ENCODE assay signal across 1 cellular context in genomic region chr17:16297367-16298139, GRCh38.
TF ChIP-seq lines count a peak whose summit lies in the region.

No MANE protein-coding gene starts in this region.

TF ChIP-seq in HepG2, 621 proteins besides CTCF, POLR2A, EP300 and RAD21 (continued from another document and continues in another):
- TF ChIP-seq, protein P1, sequence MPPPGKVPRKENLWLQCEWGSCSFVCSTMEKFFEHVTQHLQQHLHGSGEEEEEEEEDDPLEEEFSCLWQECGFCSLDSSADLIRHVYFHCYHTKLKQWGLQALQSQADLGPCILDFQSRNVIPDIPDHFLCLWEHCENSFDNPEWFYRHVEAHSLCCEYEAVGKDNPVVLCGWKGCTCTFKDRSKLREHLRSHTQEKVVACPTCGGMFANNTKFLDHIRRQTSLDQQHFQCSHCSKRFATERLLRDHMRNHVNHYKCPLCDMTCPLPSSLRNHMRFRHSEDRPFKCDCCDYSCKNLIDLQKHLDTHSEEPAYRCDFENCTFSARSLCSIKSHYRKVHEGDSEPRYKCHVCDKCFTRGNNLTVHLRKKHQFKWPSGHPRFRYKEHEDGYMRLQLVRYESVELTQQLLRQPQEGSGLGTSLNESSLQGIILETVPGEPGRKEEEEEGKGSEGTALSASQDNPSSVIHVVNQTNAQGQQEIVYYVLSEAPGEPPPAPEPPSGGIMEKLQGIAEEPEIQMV (CRISPR knock-in tag; IDR thresholded peaks at IDR 0.05; ENCODE audit: low read depth): no peak; the same call in 1 of the 2 replicates
- TF ChIP-seq RFX3 (CRISPR knock-in tag; IDR thresholded peaks at IDR 0.05) (no peak), NFIC (IDR thresholded peaks at IDR 0.05; ENCODE audit: low read length) (0 out of 2 replicates have a peak, but pooled peaks have one; percentile 34), NFKB2 (CRISPR knock-in tag; IDR thresholded peaks at IDR 0.05; ENCODE audit: borderline replicate concordance) (peak; percentile 46; the same call in 1 of the 2 replicates), MYC (CRISPR knock-in tag; IDR thresholded peaks at IDR 0.05; ENCODE audit: borderline replicate concordance) (peak; percentile 96), ZFP82 (CRISPR knock-in tag; IDR thresholded peaks at IDR 0.05; ENCODE audit: borderline replicate concordance) (no peak), SMAD3 (CRISPR knock-in tag; IDR thresholded peaks at IDR 0.05) (no peak), NRL (CRISPR knock-in tag; IDR thresholded peaks at IDR 0.05; ENCODE audit: borderline replicate concordance) (no peak), NCOA5 (CRISPR knock-in tag; IDR thresholded peaks at IDR 0.05) (no peak), ZNF362 (CRISPR knock-in tag; IDR thresholded peaks at IDR 0.05; ENCODE audit: borderline replicate concordance) (no peak), MIER3 (CRISPR knock-in tag; IDR thresholded peaks at IDR 0.05; ENCODE audit: borderline replicate concordance) (no peak), RELA (CRISPR knock-in tag; IDR thresholded peaks at IDR 0.05) (no peak), SIX1 (CRISPR knock-in tag; IDR thresholded peaks at IDR 0.05; ENCODE audit: borderline replicate concordance) (no peak), TCF7L2 (IDR thresholded peaks at IDR 0.05; ENCODE audit: low read depth, low read length) (no peak), ZNF230 (CRISPR knock-in tag; IDR thresholded peaks at IDR 0.05) (no peak; the same call in 1 of the 2 replicates), HCFC1 (IDR thresholded peaks at IDR 0.05; ENCODE audit: low read depth, low read length) (no peak), ZNF513 (CRISPR knock-in tag; conservative IDR thresholded peaks at IDR 0.05) (no peak), KDM2A (CRISPR knock-in tag; IDR thresholded peaks at IDR 0.05; ENCODE audit: borderline replicate concordance, low read depth) (peak; percentile 20; the same call in 1 of the 2 replicates), PPARG (CRISPR knock-in tag; conservative IDR thresholded peaks at IDR 0.05) (0 out of 2 replicates have a peak, but pooled peaks have one; percentile 42), BCL6 (CRISPR knock-in tag; IDR thresholded peaks at IDR 0.05) (peak; percentile 73), DMAP1 (CRISPR knock-in tag; IDR thresholded peaks at IDR 0.05) (peak; percentile 83), AKNA (CRISPR knock-in tag; IDR thresholded peaks at IDR 0.05; ENCODE audit: borderline replicate concordance) (no peak), POLR2G (IDR thresholded peaks at IDR 0.05; ENCODE audit: low read depth, low read length) (peak; percentile 89), ZNF264 (CRISPR knock-in tag; IDR thresholded peaks at IDR 0.05) (no peak), MBD4 (IDR thresholded peaks at IDR 0.05; ENCODE audit: borderline replicate concordance, low read length) (no peak; the same call in 1 of the 2 replicates), ZNF710 (CRISPR knock-in tag; IDR thresholded peaks at IDR 0.05; ENCODE audit: borderline replicate concordance) (peak; percentile 82), HNF4G (IDR thresholded peaks at IDR 0.05; ENCODE audit: borderline replicate concordance, low read depth, low read length) (no peak), HNF4G (CRISPR knock-in tag; IDR thresholded peaks at IDR 0.05; ENCODE audit: borderline replicate concordance, low read depth) (no peak; the same call in 1 of the 2 replicates), ZC3H13 (CRISPR knock-in tag; IDR thresholded peaks at IDR 0.05) (no peak), ZNF354B (CRISPR knock-in tag; IDR thresholded peaks at IDR 0.05) (no peak), GRHL1 (CRISPR knock-in tag; conservative IDR thresholded peaks at IDR 0.05) (no peak)
- TF ChIP-seq, protein P2, sequence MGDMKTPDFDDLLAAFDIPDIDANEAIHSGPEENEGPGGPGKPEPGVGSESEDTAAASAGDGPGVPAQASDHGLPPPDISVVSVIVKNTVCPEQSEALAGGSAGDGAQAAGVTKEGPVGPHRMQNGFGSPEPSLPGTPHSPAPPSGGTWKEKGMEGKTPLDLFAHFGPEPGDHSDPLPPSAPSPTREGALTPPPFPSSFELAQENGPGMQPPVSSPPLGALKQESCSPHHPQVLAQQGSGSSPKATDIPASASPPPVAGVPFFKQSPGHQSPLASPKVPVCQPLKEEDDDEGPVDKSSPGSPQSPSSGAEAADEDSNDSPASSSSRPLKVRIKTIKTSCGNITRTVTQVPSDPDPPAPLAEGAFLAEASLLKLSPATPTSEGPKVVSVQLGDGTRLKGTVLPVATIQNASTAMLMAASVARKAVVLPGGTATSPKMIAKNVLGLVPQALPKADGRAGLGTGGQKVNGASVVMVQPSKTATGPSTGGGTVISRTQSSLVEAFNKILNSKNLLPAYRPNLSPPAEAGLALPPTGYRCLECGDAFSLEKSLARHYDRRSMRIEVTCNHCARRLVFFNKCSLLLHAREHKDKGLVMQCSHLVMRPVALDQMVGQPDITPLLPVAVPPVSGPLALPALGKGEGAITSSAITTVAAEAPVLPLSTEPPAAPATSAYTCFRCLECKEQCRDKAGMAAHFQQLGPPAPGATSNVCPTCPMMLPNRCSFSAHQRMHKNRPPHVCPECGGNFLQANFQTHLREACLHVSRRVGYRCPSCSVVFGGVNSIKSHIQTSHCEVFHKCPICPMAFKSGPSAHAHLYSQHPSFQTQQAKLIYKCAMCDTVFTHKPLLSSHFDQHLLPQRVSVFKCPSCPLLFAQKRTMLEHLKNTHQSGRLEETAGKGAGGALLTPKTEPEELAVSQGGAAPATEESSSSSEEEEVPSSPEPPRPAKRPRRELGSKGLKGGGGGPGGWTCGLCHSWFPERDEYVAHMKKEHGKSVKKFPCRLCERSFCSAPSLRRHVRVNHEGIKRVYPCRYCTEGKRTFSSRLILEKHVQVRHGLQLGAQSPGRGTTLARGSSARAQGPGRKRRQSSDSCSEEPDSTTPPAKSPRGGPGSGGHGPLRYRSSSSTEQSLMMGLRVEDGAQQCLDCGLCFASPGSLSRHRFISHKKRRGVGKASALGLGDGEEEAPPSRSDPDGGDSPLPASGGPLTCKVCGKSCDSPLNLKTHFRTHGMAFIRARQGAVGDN (CRISPR knock-in tag; IDR thresholded peaks at IDR 0.05): peak; percentile 75
- TF ChIP-seq, protein P3, sequence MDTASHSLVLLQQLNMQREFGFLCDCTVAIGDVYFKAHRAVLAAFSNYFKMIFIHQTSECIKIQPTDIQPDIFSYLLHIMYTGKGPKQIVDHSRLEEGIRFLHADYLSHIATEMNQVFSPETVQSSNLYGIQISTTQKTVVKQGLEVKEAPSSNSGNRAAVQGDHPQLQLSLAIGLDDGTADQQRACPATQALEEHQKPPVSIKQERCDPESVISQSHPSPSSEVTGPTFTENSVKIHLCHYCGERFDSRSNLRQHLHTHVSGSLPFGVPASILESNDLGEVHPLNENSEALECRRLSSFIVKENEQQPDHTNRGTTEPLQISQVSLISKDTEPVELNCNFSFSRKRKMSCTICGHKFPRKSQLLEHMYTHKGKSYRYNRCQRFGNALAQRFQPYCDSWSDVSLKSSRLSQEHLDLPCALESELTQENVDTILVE (CRISPR knock-in tag; IDR thresholded peaks at IDR 0.05): peak; percentile 57; the same call in 1 of the 2 replicates
- TF ChIP-seq, protein P4, sequence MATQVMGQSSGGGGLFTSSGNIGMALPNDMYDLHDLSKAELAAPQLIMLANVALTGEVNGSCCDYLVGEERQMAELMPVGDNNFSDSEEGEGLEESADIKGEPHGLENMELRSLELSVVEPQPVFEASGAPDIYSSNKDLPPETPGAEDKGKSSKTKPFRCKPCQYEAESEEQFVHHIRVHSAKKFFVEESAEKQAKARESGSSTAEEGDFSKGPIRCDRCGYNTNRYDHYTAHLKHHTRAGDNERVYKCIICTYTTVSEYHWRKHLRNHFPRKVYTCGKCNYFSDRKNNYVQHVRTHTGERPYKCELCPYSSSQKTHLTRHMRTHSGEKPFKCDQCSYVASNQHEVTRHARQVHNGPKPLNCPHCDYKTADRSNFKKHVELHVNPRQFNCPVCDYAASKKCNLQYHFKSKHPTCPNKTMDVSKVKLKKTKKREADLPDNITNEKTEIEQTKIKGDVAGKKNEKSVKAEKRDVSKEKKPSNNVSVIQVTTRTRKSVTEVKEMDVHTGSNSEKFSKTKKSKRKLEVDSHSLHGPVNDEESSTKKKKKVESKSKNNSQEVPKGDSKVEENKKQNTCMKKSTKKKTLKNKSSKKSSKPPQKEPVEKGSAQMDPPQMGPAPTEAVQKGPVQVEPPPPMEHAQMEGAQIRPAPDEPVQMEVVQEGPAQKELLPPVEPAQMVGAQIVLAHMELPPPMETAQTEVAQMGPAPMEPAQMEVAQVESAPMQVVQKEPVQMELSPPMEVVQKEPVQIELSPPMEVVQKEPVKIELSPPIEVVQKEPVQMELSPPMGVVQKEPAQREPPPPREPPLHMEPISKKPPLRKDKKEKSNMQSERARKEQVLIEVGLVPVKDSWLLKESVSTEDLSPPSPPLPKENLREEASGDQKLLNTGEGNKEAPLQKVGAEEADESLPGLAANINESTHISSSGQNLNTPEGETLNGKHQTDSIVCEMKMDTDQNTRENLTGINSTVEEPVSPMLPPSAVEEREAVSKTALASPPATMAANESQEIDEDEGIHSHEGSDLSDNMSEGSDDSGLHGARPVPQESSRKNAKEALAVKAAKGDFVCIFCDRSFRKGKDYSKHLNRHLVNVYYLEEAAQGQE (IDR thresholded peaks at IDR 0.05; ENCODE audit: borderline replicate concordance in 1 of 2, low read depth in 1 of 2, low read length in 2 of 2): peak in 1 of 2 experiments; percentile 12; a peak in 1 of 4 replicates
